8 cellular contexts compared by ENCODE assay signal in genomic region chrX:48509619-48510018, GRCh38. TPM values are rescaled to one million over a fixed set of nuclear protein-coding genes. Genes with fewer than 3 reads are reported as not detected.
A peak's percentile ranks its signal among the peaks of the same experiment; 100 is the strongest.
DNase-seq lines count a peak whose midpoint lies in the region; ATAC-seq and TF ChIP-seq lines count a peak whose summit lies in the region.

No MANE protein-coding gene starts in this region.

- DNase-seq in GM23338 (ENCODE audit: low spot score) (peak; percentile 7), hepatocyte (ENCODE audit: low spot score) (no peak), spleen (peak; percentile 62), GM13976 (ENCODE audit: low spot score) (no peak), UCSD-AML1 (lab: John Stamatoyannopoulos, UW; ENCODE audit: unreplicated experiment) (no peak), LoVo (ENCODE audit: low spot score) (no peak)
- DNase-seq in activated CD4-positive, alpha-beta memory T cell treated with anti-CD3 and anti-CD28 coated beads, Interleukin-2, amount 10 ng/mL, durations not matched to agents 7 days and 5 days = no peak

- H2AFZ ChIP-seq in GM23338 (no peak overlapping the region), hepatocyte (no peak overlapping the region)

- POLR2A ChIA-PET in activated CD4-positive, alpha-beta memory T cell treated with anti-CD3 and anti-CD28 coated beads, Interleukin-2, amount 10 ng/mL, durations not matched to agents 7 days and 5 days (lab: Charles Lee) = interaction anchor here (1.4 to 2.0 kb wide), 2 partner anchors 12 to 29 kb away, joined by 4 to 6 read pairs; partner anchors contain the start of genes EBP and TBC1D25

- H3K9me3 Mint-ChIP-seq in GM23338 = no peaks in the 10 kb centered on the region
- H3K9me3 Mint-ChIP-seq in activated CD4-positive, alpha-beta memory T cell treated with anti-CD3 and anti-CD28 coated beads, Interleukin-2, amount 10 ng/mL, durations not matched to agents 7 days and 5 days = no peaks in the 10 kb centered on the region

- ATAC-seq in GM23338 = no peak
- ATAC-seq in GM21447 (IDR thresholded peaks at IDR 0.05; ENCODE audit: unreplicated experiment) = no peak

- TF ChIP-seq CTCF in GM23338 (conservative IDR thresholded peaks at IDR 0.05; ENCODE audit: low read depth in 2 of 2) = no peak
- TF ChIP-seq CTCF in hepatocyte (IDR thresholded peaks at IDR 0.05; ENCODE audit: poor library complexity) = no peak
- TF ChIP-seq CTCF in spleen (IDR thresholded peaks at IDR 0.05 in 8 of 11, conservative IDR thresholded peaks at IDR 0.05 in 3 of 11) = no peak
- TF ChIP-seq CTCF in GM13976 (IDR thresholded peaks at IDR 0.05; ENCODE audit: borderline replicate concordance, control extremely low read depth, extremely low read depth, insufficient read depth, missing control alignments) = no peak

- H3K36me3 Mint-ChIP-seq in GM23338 (ENCODE audit: low read depth) = peaks cover 2% of the 10 kb centered on the region; the same call in 2 of the 3 replicates
- peaks cover 20% of the 10 kb centered on the region for H3K36me3 Mint-ChIP-seq in activated CD4-positive, alpha-beta memory T cell treated with anti-CD3 and anti-CD28 coated beads, Interleukin-2, amount 10 ng/mL, durations not matched to agents 7 days and 5 days (ENCODE audit: low read depth)

- H3K27me3 ChIP-seq in GM23338 (ENCODE audit: insufficient read depth) = no peaks in the 10 kb centered on the region
- H3K27me3 ChIP-seq in hepatocyte = no peaks in the 10 kb centered on the region
- no peaks in the 10 kb centered on the region for H3K27me3 ChIP-seq in spleen (replicated peaks in 1 of 7)

- intact Hi-C loops in spleen (cut with DNase I; ENCODE audit: low total_unique reads) = no loop called here

- peak overlapping the region; percentile 87 for H3K4me3 Mint-ChIP-seq in GM23338
- H3K4me3 Mint-ChIP-seq in activated CD4-positive, alpha-beta memory T cell treated with anti-CD3 and anti-CD28 coated beads, Interleukin-2, amount 10 ng/mL, durations not matched to agents 7 days and 5 days = peak overlapping the region; percentile 81

- H3F3A ChIP-seq in GM23338 (replicated peaks; ENCODE audit: low read depth) = no peaks in the 10 kb centered on the region

- H3K79me2 ChIP-seq in GM23338 (replicated peaks; ENCODE audit: insufficient read depth) = no peaks in the 10 kb centered on the region
- no peaks in the 10 kb centered on the region for H3K79me2 ChIP-seq in hepatocyte

- H3K36me3 ChIP-seq in GM23338 (ENCODE audit: insufficient read depth) (no peaks in the 10 kb centered on the region), hepatocyte (replicated peaks; ENCODE audit: insufficient read depth, low read depth) (no peaks in the 10 kb centered on the region), spleen (peaks cover 0 to 13% (median 0%) of the 10 kb centered on the region in 6 donors)

- H3K4me1 Mint-ChIP-seq in GM23338 = peaks cover 3% of the 10 kb centered on the region; the same call in 1 of the 3 replicates
- H3K4me1 Mint-ChIP-seq in activated CD4-positive, alpha-beta memory T cell treated with anti-CD3 and anti-CD28 coated beads, Interleukin-2, amount 10 ng/mL, durations not matched to agents 7 days and 5 days = peaks cover 33% of the 10 kb centered on the region

- H4K20me1 ChIP-seq in GM23338 (replicated peaks; ENCODE audit: insufficient read depth) (no peaks in the 10 kb centered on the region), hepatocyte (ENCODE audit: insufficient read depth, poor library complexity, severe bottlenecking) (no peaks in the 10 kb centered on the region)

- no peak overlapping the region for H3K27ac Mint-ChIP-seq in GM23338
- H3K27ac Mint-ChIP-seq in activated CD4-positive, alpha-beta memory T cell treated with anti-CD3 and anti-CD28 coated beads, Interleukin-2, amount 10 ng/mL, durations not matched to agents 7 days and 5 days = peak overlapping the region; percentile 47

- H3K27ac ChIP-seq in GM23338 (ENCODE audit: low read depth) (no peak overlapping the region), hepatocyte (no peak overlapping the region), spleen (no peak overlapping the region)

- H3K9me2 ChIP-seq in GM23338 (ENCODE audit: insufficient read depth) (no peaks in the 10 kb centered on the region), hepatocyte (replicated peaks; ENCODE audit: insufficient read depth) (no peaks in the 10 kb centered on the region)

- H3K4me3 ChIP-seq in GM23338 = peak overlapping the region; percentile 75
- no peak overlapping the region for H3K4me3 ChIP-seq in hepatocyte
- H3K4me3 ChIP-seq in spleen = peak overlapping the region; percentile 50 to 84 (median 57)

- H3K4me1 ChIP-seq in GM23338 (ENCODE audit: insufficient read depth) = no peaks in the 10 kb centered on the region
- H3K4me1 ChIP-seq in hepatocyte (ENCODE audit: insufficient read depth) = no peaks in the 10 kb centered on the region
- peaks cover 0 to 18% (median 8%) of the 10 kb centered on the region in 6 donors for H3K4me1 ChIP-seq in spleen

- WGBS in hepatocyte (ENCODE audit: low lambda C conversion rate, missing lambda C conversion rate) = 69% methylated on average over 11 of the region's 11 CpGs
- 61 to 82% (median 74%) methylated on average over 9 to 11 of the region's 11 CpGs for WGBS in spleen, 5 donors

- CTCF ChIA-PET in activated CD4-positive, alpha-beta memory T cell treated with anti-CD3 and anti-CD28 coated beads, Interleukin-2, amount 10 ng/mL, durations not matched to agents 7 days and 5 days (lab: Charles Lee) = no interaction called here

- peaks cover 11% of the 10 kb centered on the region for H3K27me3 Mint-ChIP-seq in GM23338 (ENCODE audit: insufficient read depth, low read depth, poor library complexity)
- no peaks in the 10 kb centered on the region for H3K27me3 Mint-ChIP-seq in activated CD4-positive, alpha-beta memory T cell treated with anti-CD3 and anti-CD28 coated beads, Interleukin-2, amount 10 ng/mL, durations not matched to agents 7 days and 5 days

- in situ Hi-C loops in GM13976 (cut with MboI; ENCODE audit: low sequenced_read_pairs, unreplicated experiment) = no loop called here

- no peak for TF ChIP-seq POLR2A in spleen (IDR thresholded peaks at IDR 0.05)

- H3K9me3 ChIP-seq in hepatocyte (ENCODE audit: low read depth) (no peaks in the 10 kb centered on the region), spleen (no peaks in the 10 kb centered on the region)

- H3K4me2 ChIP-seq in GM23338 = peak overlapping the region; percentile 79
- peak overlapping the region; percentile 78 for H3K4me2 ChIP-seq in hepatocyte

TF ChIP-seq in GM23338, 12 proteins besides CTCF, POLR2A, EP300 and RAD21 (continues in another document):
- no peak for TF ChIP-seq ZNF114 (CRISPR knock-in tag; IDR thresholded peaks at IDR 0.05)

RNA-seq across cellular contexts. Expression of gene PORCN, which starts 0.8 kb away (rescaled TPM):
- total RNA-seq in GM23338 (2014; rRNA removed; shearing (Covaris generic)) = 14.1 and 28.5 TPM in 2 replicates
- polyA plus RNA-seq in GM23338 (2016; fragmentation: Nextera tagmentation; extraction: Ambion mirVana) = 19.4 and 22.3 TPM in 2 replicates
- total RNA-seq in activated CD4-positive, alpha-beta memory T cell treated with anti-CD3 and anti-CD28 coated beads, Interleukin-2, amount 10 ng/mL, durations not matched to agents 7 days and 5 days = 10 to 100 TPM; 26.1 to 29.2 TPM
- total RNA-seq in hepatocyte = 3.8 and 12.8 TPM in 2 replicates
- polyA plus RNA-seq in hepatocyte = 7.6 and 7.9 TPM in 2 replicates
- total RNA-seq in spleen = 10 to 100 TPM in 5 of 7 donors, 1 to 10 TPM in 2; 9.8 to 20.8 (median 14.2) TPM
- 1 to 10 TPM; 5.0 to 8.8 (median 7.3) TPM for polyA plus RNA-seq in spleen

RNA-seq across cellular contexts. Expression of gene EBP, which starts 12.0 kb away (rescaled TPM):
- total RNA-seq in GM23338 (2014; rRNA removed; shearing (Covaris generic)) = 126 and 128 TPM in 2 replicates
- 169 and 176 TPM in 2 replicates for polyA plus RNA-seq in GM23338 (2016; fragmentation: Nextera tagmentation; extraction: Ambion mirVana)
- total RNA-seq in activated CD4-positive, alpha-beta memory T cell treated with anti-CD3 and anti-CD28 coated beads, Interleukin-2, amount 10 ng/mL, durations not matched to agents 7 days and 5 days = 100 to 1,000 TPM; 446 to 461 TPM
- total RNA-seq in hepatocyte = 225 and 235 TPM in 2 replicates
- polyA plus RNA-seq in hepatocyte = 286 and 390 TPM in 2 replicates
- total RNA-seq in spleen = 10 to 100 TPM; 25.1 to 36.3 (median 32.0) TPM
- 10 to 100 TPM; 46.4 to 62.3 (median 57.8) TPM for polyA plus RNA-seq in spleen

RNA-seq across cellular contexts. Expression of gene TBC1D25, which starts 29.9 kb away (rescaled TPM):
- 4.5 TPM in 2 replicates for total RNA-seq in GM23338 (2014; rRNA removed; shearing (Covaris generic))
- polyA plus RNA-seq in GM23338 (2016; fragmentation: Nextera tagmentation; extraction: Ambion mirVana) (1.9 and 2.1 TPM in 2 replicates), hepatocyte (11.0 and 11.2 TPM in 2 replicates), spleen (1 to 10 TPM; 4.0 to 8.3 (median 6.1) TPM)
- 10 to 100 TPM; 21.7 to 22.3 TPM for total RNA-seq in activated CD4-positive, alpha-beta memory T cell treated with anti-CD3 and anti-CD28 coated beads, Interleukin-2, amount 10 ng/mL, durations not matched to agents 7 days and 5 days
- total RNA-seq in hepatocyte (3.0 and 4.5 TPM in 2 replicates), spleen (10 to 100 TPM; 12.4 to 19.1 (median 16.2) TPM)

RNA-seq across cellular contexts. Expression of gene FTSJ1, which starts 33.6 kb away (rescaled TPM):
- 76.3 and 91.2 TPM in 2 replicates for total RNA-seq in GM23338 (2014; rRNA removed; shearing (Covaris generic))
- polyA plus RNA-seq in GM23338 (2016; fragmentation: Nextera tagmentation; extraction: Ambion mirVana) = 38.4 and 42.8 TPM in 2 replicates
- 10 to 100 TPM; 57.6 to 60.1 TPM for total RNA-seq in activated CD4-positive, alpha-beta memory T cell treated with anti-CD3 and anti-CD28 coated beads, Interleukin-2, amount 10 ng/mL, durations not matched to agents 7 days and 5 days
- 43.8 and 49.5 TPM in 2 replicates for total RNA-seq in hepatocyte
- polyA plus RNA-seq in hepatocyte = 38.4 and 41.9 TPM in 2 replicates
- total RNA-seq in spleen = 10 to 100 TPM; 27.1 to 58.6 (median 38.5) TPM
- polyA plus RNA-seq in spleen = 10 to 100 TPM; 36.6 to 47.4 (median 41.0) TPM

RNA-seq across cellular contexts. Expression of gene SLC38A5, which starts 39.6 kb away (rescaled TPM):
- total RNA-seq in GM23338 (2014; rRNA removed; shearing (Covaris generic)) = 47.0 and 47.7 TPM in 2 replicates
- polyA plus RNA-seq in GM23338 (2016; fragmentation: Nextera tagmentation; extraction: Ambion mirVana) (20.7 and 24.6 TPM in 2 replicates), hepatocyte (14.5 and 23.4 TPM in 2 replicates), spleen (10 to 100 TPM; 20.2 to 30.4 (median 23.5) TPM)
- total RNA-seq in activated CD4-positive, alpha-beta memory T cell treated with anti-CD3 and anti-CD28 coated beads, Interleukin-2, amount 10 ng/mL, durations not matched to agents 7 days and 5 days = 10 to 100 TPM; 76.4 to 82.4 TPM
- total RNA-seq in hepatocyte (17.8 and 24.0 TPM in 2 replicates), spleen (10 to 100 TPM; 11.3 to 57.4 (median 21.1) TPM)

Comparison
In these comparisons a context has a peak if more than half of its experiments do, and no peak if none do; other contexts are left out.
1. DNase-seq: peak in GM23338 (single experiment) and spleen (single experiment); none in activated CD4-positive, alpha-beta memory T cell treated with anti-CD3 and anti-CD28 coated beads, Interleukin-2, amount 10 ng/mL, durations not matched to agents 7 days and 5 days (single experiment), hepatocyte (single experiment), GM13976 (single experiment), UCSD-AML1 (single experiment) and LoVo (single experiment).